Comparison of ENCODE assay signal across 23 cellular contexts in the genomic region with DNA sequence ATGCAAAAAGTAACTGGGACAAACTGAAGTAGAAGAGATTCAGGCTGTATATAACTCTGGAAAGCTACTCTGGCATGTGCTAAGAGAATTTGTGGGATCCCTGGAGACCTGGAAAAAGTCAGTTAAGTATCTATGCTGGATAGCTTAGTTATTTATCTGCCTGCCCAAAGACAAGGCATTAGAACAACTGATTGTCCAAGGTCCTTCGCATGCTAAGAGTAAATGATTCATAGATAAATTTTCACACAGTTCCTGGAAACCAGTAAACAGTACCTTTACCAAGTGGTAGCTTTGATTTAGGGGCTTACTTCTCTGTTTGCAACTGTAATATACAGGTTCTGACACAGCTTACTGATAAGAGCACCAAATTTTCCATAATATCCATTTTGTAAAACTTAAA.
DNase-seq lines count a peak whose midpoint lies in the region; ATAC-seq and TF ChIP-seq lines count a peak whose summit lies in the region.
"Had no signal": no experiment of that assay in that cellular context is flagged by ENCODE, and none has a peak within 500 bp of the region (broad histone marks: within the 10 kb centered on the region; RNA-seq: fewer than 3 reads in every experiment).

No MANE protein-coding gene starts in this region.

- H3K79me2 ChIP-seq in GM23248 (ENCODE audit: insufficient read depth) = peaks cover 26% of the 10 kb centered on the region; the same call in 1 of the 2 replicates

- no peaks in the 10 kb centered on the region for H3K9me3 ChIP-seq in GM23248 (ENCODE audit: low read depth)
- H3K9me3 ChIP-seq: ascending aorta, ovary, right atrium auricular region, thyroid gland had no signal

- 80 to 85% methylated on average over 1 of the region's 1 CpG for WGBS in GM23248 (ENCODE audit: low coverage in 1 of 2, low lambda C conversion rate in 2 of 2, missing lambda C conversion rate in 2 of 2), 2 experiments

- peaks cover 36% of the 10 kb centered on the region for H3K4me1 ChIP-seq in GM23248 (ENCODE audit: insufficient read depth)

- ATAC-seq in HG03432 (IDR thresholded peaks at IDR 0.05; ENCODE audit: unreplicated experiment) = peak; percentile 30
- ATAC-seq: activated T-helper 17 cell treated with anti-CD3 and anti-CD28 coated beads, Interleukin-2, amount 50 U/mL, for 72 hours; natural killer cell treated with Interleukin-12 subunit alpha and Interleukin-12 subunit beta and Interleukin-15 and Interleukin-18, amount 100 ng/mL, for 72 hours had no signal

- H3F3A ChIP-seq in GM23248 (ENCODE audit: insufficient read depth) = peaks cover 11% of the 10 kb centered on the region

- no peak overlapping the region for H2AFZ ChIP-seq in GM23248

- no peaks in the 10 kb centered on the region for H3K27me3 ChIP-seq in GM23248 (replicated peaks; ENCODE audit: insufficient read depth)
- H3K27me3 ChIP-seq: ascending aorta, ovary, right atrium auricular region, thyroid gland had no signal

- H3K36me3 ChIP-seq in GM23248 (ENCODE audit: low read depth) = no peaks in the 10 kb centered on the region
- H3K36me3 ChIP-seq: ascending aorta, ovary, right atrium auricular region, thyroid gland had no signal

- no peak overlapping the region for H3K9ac ChIP-seq in GM23248

- H3K9me2 ChIP-seq in GM23248 (ENCODE audit: insufficient read depth) = no peaks in the 10 kb centered on the region

- no peak overlapping the region for H3K4me2 ChIP-seq in GM23248 (ENCODE audit: unreplicated experiment)

- TF ChIP-seq CTCF in fibroblast of the aortic adventitia (IDR thresholded peaks at IDR 0.05; ENCODE audit: insufficient read depth, low read length) (no peak), coronary artery (IDR thresholded peaks at IDR 0.05) (no peak)

- DNase-seq in GM23248 (peak; percentile 6), fibroblast of the aortic adventitia (ENCODE audit: low read depth) (peak; percentile 54), renal cortical epithelial cell (ENCODE audit: low read depth) (peak; percentile 71), SKM-1 treated with dmso at 0.1 percent for 144 hours (lab: John Stamatoyannopoulos, UW; ENCODE audit: unreplicated experiment) (no peak), GOT3 (lab: John Stamatoyannopoulos, UW) (no peak), coronary artery (ENCODE audit: low spot score) (no peak)
- DNase-seq: activated CD4-positive, alpha-beta T cell treated with anti-CD3 and anti-CD28 coated beads, Interleukin-2, amount 50 U/mL, for 4 hours; activated naive CD8-positive, alpha-beta T cell treated with anti-CD3 and anti-CD28 coated beads for 36 hours; dorsolateral prefrontal cortex; GF-D8; NCI-H1105 treated with DMSO at 0.1 percent for 48 hours; NCI-H2029 treated with DMSO at 0.1 percent for 48 hours; NCI-H2227 treated with DMSO at 0.1 percent for 48 hours; ovary; stimulated activated CD4-positive, alpha-beta T cell treated with anti-CD3 and anti-CD28 coated beads, Interleukin-15, amount 100 ng/mL, for 24 hours; SW 1271; T1000; thyroid gland had no signal

- H4K20me1 ChIP-seq in GM23248 (ENCODE audit: insufficient read depth) = no peaks in the 10 kb centered on the region

- in situ Hi-C loops in GM23248 (cut with MboI) = no loop called here

- H3K4me3 ChIP-seq in GM23248 (no peak overlapping the region), fibroblast of the aortic adventitia (ENCODE audit: low read depth, low read length) (no peak overlapping the region), coronary artery (no peak overlapping the region)
- H3K4me3 ChIP-seq: ascending aorta, dorsolateral prefrontal cortex, ovary, right atrium auricular region, thyroid gland had no signal

- no peak overlapping the region for H3K27ac ChIP-seq in GM23248
- no peak overlapping the region for H3K27ac ChIP-seq in coronary artery
- H3K27ac ChIP-seq: ascending aorta, dorsolateral prefrontal cortex, ovary, right atrium auricular region, thyroid gland had no signal

Comparison
In these comparisons a context has a peak if more than half of its experiments do, and no peak if none do; other contexts are left out.
1. DNase-seq: peak in GM23248 (single experiment), fibroblast of the aortic adventitia (single experiment) and renal cortical epithelial cell (single experiment); none in SKM-1 treated with dmso at 0.1 percent for 144 hours (single experiment), GOT3 (single experiment) and coronary artery (single experiment).